In the genomic region with DNA sequence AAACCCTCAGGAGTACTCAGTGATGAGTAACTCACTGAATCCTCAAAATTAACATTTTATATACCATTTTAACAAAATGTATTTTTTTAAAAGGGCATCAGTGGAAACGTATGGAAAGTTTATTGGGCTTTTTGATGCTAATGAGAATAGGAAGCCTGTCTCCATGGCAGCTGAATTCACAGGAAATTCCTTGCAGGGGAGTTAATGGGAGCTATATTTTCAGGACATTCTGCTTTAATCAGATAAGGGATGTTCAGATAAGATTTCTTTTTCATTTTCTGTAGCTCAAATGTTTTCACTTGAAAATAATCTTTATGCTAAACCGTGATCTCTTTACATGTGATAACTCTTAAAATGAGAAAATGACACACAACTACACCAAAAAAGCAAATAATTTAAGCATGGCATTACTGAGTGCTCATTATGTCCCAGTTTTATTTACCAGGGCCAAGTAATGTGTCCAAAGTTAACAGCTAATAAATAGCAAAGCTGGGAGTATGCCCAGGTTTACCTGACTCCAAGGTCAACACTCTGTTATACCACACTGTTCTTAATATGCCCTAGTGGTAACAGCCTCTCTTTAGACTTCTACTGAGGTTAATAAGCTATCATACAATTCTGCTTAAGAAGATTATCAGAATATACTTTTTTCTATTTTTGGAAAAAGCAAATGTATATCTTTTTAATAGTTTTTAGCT, we compare ENCODE assay signal across 1 cellular context.
TF ChIP-seq lines count a peak whose summit lies in the region.

No MANE protein-coding gene starts in this region.

TF ChIP-seq in endothelial cell of umbilical vein, 7 proteins besides CTCF, POLR2A, EP300 and RAD21:
- TF ChIP-seq GATA2 (IDR thresholded peaks at IDR 0.05; ENCODE audit: insufficient read depth, insufficient read length, low read depth, low read length), result peak; percentile 63
- TF ChIP-seq POLR2AphosphoS5 (IDR thresholded peaks at IDR 0.05; ENCODE audit: insufficient read depth, low read depth, low read length), result no peak
- TF ChIP-seq, protein P1, sequence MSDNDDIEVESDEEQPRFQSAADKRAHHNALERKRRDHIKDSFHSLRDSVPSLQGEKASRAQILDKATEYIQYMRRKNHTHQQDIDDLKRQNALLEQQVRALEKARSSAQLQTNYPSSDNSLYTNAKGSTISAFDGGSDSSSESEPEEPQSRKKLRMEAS (IDR thresholded peaks at IDR 0.05; ENCODE audit: insufficient read depth, insufficient read length), result no peak
- TF ChIP-seq MYC (IDR thresholded peaks at IDR 0.05; ENCODE audit: low read depth, low read length), result no peak
